In genomic region chr1:232517204-232517603, GRCh38 we compare ENCODE assay signal across 8 cellular contexts.
"Had no signal": no experiment of that assay in that cellular context is flagged by ENCODE, and none has a peak within 500 bp of the region (broad histone marks: within the 10 kb centered on the region; RNA-seq: fewer than 3 reads in every experiment).

No MANE protein-coding gene starts in this region.

- H3K27ac ChIP-seq: GM23248 had no signal

- H3K27ac Mint-ChIP-seq: H9, HFFc6 had no signal

- H3K9me3 Mint-ChIP-seq: H9 had no signal

- H3K36me3 ChIP-seq: HAP-1 had no signal

- ATAC-seq: HCT116 had no signal

- DNase-seq: GM23248, GOT3, H7, H9, HCEC 1CT, HFFc6 had no signal

- H3K4me1 ChIP-seq: HAP-1 had no signal

- H3K4me3 ChIP-seq: GM23248, HAP-1 had no signal

- H3K4me3 Mint-ChIP-seq: H9, HFFc6 had no signal

- H2AFZ ChIP-seq: GM23248 had no signal
